ENCODE assay signal across 8 cellular contexts in the genomic region with DNA sequence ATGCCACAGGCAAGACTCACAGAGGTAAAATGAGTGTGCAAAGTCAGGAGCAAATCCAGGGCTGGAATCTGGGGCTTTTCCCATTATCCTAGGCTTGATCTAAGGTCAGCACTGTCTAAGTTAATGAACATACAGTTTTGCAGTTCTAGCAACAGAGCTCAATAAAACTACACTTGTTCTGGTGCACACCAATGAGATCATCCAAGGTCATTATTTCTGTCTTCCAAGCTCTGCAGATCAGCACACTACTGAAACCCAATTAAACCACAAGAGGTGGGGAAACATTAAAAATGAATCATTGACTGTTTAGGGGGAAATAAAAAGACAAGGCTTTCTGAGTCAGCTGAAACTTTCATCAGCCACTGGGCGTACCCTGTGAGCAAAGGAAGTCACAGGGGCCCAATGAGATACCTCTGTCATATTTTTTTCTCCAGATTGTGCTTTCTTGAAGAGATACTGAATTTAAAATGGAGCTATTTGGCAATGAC.
DNase-seq lines count a peak whose midpoint lies in the region; ATAC-seq, FAIRE-seq and TF ChIP-seq lines count a peak whose summit lies in the region.

No MANE protein-coding gene starts in this region.

- H3K4me3 Mint-ChIP-seq in astrocyte (ENCODE audit: unreplicated experiment), result no peak overlapping the region

- H3K9ac ChIP-seq in astrocyte (ENCODE audit: low read length) (peak overlapping the region; percentile 88), mucosa of rectum (ENCODE audit: low read depth in 1 of 2, low read length in 2 of 2) (no peak overlapping the region)

- H3K36me3 Mint-ChIP-seq in astrocyte (ENCODE audit: low read depth, unreplicated experiment), result peaks cover 4% of the 10 kb centered on the region

- no peaks in the 10 kb centered on the region for H3K79me2 ChIP-seq in astrocyte (ENCODE audit: insufficient read depth, low read length)

- H3K27me3 ChIP-seq in astrocyte (ENCODE audit: insufficient read depth, low read length), result no peaks in the 10 kb centered on the region
- no peaks in the 10 kb centered on the region for H3K27me3 ChIP-seq in mucosa of rectum (ENCODE audit: control insufficient read depth in 2 of 2, insufficient read depth in 2 of 2, low read length in 2 of 2)

- peak; percentile 34 for ATAC-seq in GM19463 (IDR thresholded peaks at IDR 0.05; ENCODE audit: unreplicated experiment)
- peak; percentile 31 for ATAC-seq in HG03520 (IDR thresholded peaks at IDR 0.05; ENCODE audit: unreplicated experiment)

- FAIRE-seq in astrocyte (lab: Jason Lieb, UNC), result peak; percentile 99

- H3K27ac ChIP-seq in astrocyte (ENCODE audit: low read depth, low read length), result peak overlapping the region; percentile 98
- peak overlapping the region; percentile 67 to 71 for H3K27ac ChIP-seq in mucosa of rectum (ENCODE audit: low read depth in 2 of 2, low read length in 2 of 2)

- H2AFZ ChIP-seq in astrocyte (ENCODE audit: low read depth, low read length), result no peak overlapping the region

- peak overlapping the region; percentile 90 for H3K27ac Mint-ChIP-seq in astrocyte (ENCODE audit: unreplicated experiment)

- peaks cover 9% of the 10 kb centered on the region for H3K9me3 Mint-ChIP-seq in astrocyte (ENCODE audit: unreplicated experiment)

- H3K36me3 ChIP-seq in astrocyte (ENCODE audit: insufficient read depth, low read length) (no peaks in the 10 kb centered on the region), mucosa of rectum (ENCODE audit: control insufficient read depth in 2 of 2, insufficient read depth in 2 of 2, low read length in 2 of 2) (no peaks in the 10 kb centered on the region)

- peaks cover 43% of the 10 kb centered on the region for H3K4me1 ChIP-seq in astrocyte (ENCODE audit: insufficient read depth, low read length)
- peaks cover 42% of the 10 kb centered on the region in 2 donors for H3K4me1 ChIP-seq in mucosa of rectum (ENCODE audit: control insufficient read depth in 2 of 2, insufficient read depth in 2 of 2, low read length in 2 of 2)

- H3K4me1 Mint-ChIP-seq in astrocyte (ENCODE audit: low read depth, unreplicated experiment), result peaks cover 46% of the 10 kb centered on the region

- H4K20me1 ChIP-seq in astrocyte (ENCODE audit: insufficient read depth, low read length), result no peaks in the 10 kb centered on the region

- peak overlapping the region; percentile 80 for H3K4me2 ChIP-seq in astrocyte (ENCODE audit: low read length)

- peak; percentile 13 for DNase-seq in DMS153 treated with DMSO at 0.1 percent for 48 hours (lab: John Stamatoyannopoulos, UW; ENCODE audit: unreplicated experiment)
- peak; percentile 95 for DNase-seq in astrocyte (ENCODE audit: low read depth)
- no peak for DNase-seq in NCI-H524 (lab: John Stamatoyannopoulos, UW)
- no peak for DNase-seq in NCI-H1436 (lab: John Stamatoyannopoulos, UW)
- DNase-seq in SKM-1 (lab: John Stamatoyannopoulos, UW; ENCODE audit: unreplicated experiment), result no peak

- H3K4me3 ChIP-seq in astrocyte (ENCODE audit: insufficient read depth, low read depth, low read length) (no peak overlapping the region), mucosa of rectum (ENCODE audit: low read length in 2 of 2) (peak overlapping the region; percentile 23 to 28)

- no peaks in the 10 kb centered on the region for H3K27me3 Mint-ChIP-seq in astrocyte (ENCODE audit: low read depth, unreplicated experiment)

- no peak for TF ChIP-seq CTCF in astrocyte (IDR thresholded peaks at IDR 0.05; ENCODE audit: insufficient read depth, low read depth, low read length)

- H3K9me3 ChIP-seq in astrocyte (ENCODE audit: insufficient read depth, low read depth, low read length), result peaks cover 4% of the 10 kb centered on the region
- peaks cover 0 to 3% of the 10 kb centered on the region in 2 donors for H3K9me3 ChIP-seq in mucosa of rectum (ENCODE audit: control insufficient read depth in 2 of 2, low read length in 2 of 2)

Comparison
In these comparisons a context has a peak if more than half of its experiments do, and no peak if none do; other contexts are left out.
1. DNase-seq: peak in DMS153 treated with DMSO at 0.1 percent for 48 hours (single experiment) and astrocyte (single experiment); none in NCI-H524 (0 of 2), NCI-H1436 (single experiment) and SKM-1 (single experiment).